ENCODE assay signal across 24 cellular contexts in genomic region chr20:46977204-46977603, GRCh38.
"Had no signal": no experiment of that assay in that cellular context is flagged by ENCODE, and none has a peak within 500 bp of the region (broad histone marks: within the 10 kb centered on the region; RNA-seq: fewer than 3 reads in every experiment).

No MANE protein-coding gene starts in this region.

- H3K9me3 Mint-ChIP-seq: dendritic cell treated with granulocyte-macrophage colony-stimulating factor and Interleukin-4, amounts not matched to agents 40 ng/mL and 50 ng/mL, for 4 days had no signal

- H3K4me1 ChIP-seq: colonic mucosa, esophagus muscularis mucosa, foreskin keratinocyte, gastroesophageal sphincter, heart right ventricle, left lung, lower lobe of right lung had no signal

- H3K9me3 ChIP-seq: colonic mucosa, esophagus muscularis mucosa, left lung, lower lobe of right lung, mucosa of descending colon had no signal

- ATAC-seq: foreskin keratinocyte; gastroesophageal sphincter; heart right ventricle; left cardiac atrium; left lung; left ventricle myocardium superior; lower lobe of right lung; mucosa of descending colon; naive thymus-derived CD8-positive, alpha-beta T cell had no signal

- H3K27me3 ChIP-seq: colonic mucosa had no signal

- H3K27ac Mint-ChIP-seq: dendritic cell treated with granulocyte-macrophage colony-stimulating factor and Interleukin-4, amounts not matched to agents 40 ng/mL and 50 ng/mL, for 4 days; mesothelial cell of epicardium; naive thymus-derived CD8-positive, alpha-beta T cell had no signal

- H3K36me3 Mint-ChIP-seq: naive thymus-derived CD8-positive, alpha-beta T cell had no signal

- H3K4me3 Mint-ChIP-seq: dendritic cell treated with granulocyte-macrophage colony-stimulating factor and Interleukin-4, amounts not matched to agents 40 ng/mL and 50 ng/mL, for 4 days; mesothelial cell of epicardium; naive B cell; naive thymus-derived CD8-positive, alpha-beta T cell had no signal

- FAIRE-seq: endothelial cell of umbilical vein, frontal cortex, islet of Langerhans, keratinocyte had no signal

- DNase-seq: colonic mucosa; cortex of kidney; effector CD4-positive, alpha-beta T cell; effector memory CD4-positive, alpha-beta T cell; foreskin keratinocyte; head of caudate nucleus; heart right ventricle; hippocampal formation; left cardiac atrium; left lung; left ventricle myocardium superior; lower lobe of right lung; mesenchymal stem cell; mucosa of descending colon; naive B cell; naive thymus-derived CD8-positive, alpha-beta T cell had no signal

- H3K4me1 Mint-ChIP-seq: naive B cell had no signal

- H3K4me3 ChIP-seq: colonic mucosa, esophagus muscularis mucosa, gastroesophageal sphincter, heart right ventricle, left lung, lower lobe of right lung, mucosa of descending colon had no signal

- H3K36me3 ChIP-seq: colonic mucosa, esophagus muscularis mucosa, gastroesophageal sphincter, heart right ventricle, left lung, lower lobe of right lung had no signal

- H3K27ac ChIP-seq: colonic mucosa, esophagus muscularis mucosa, foreskin keratinocyte, gastroesophageal sphincter, heart right ventricle, left lung, lower lobe of right lung had no signal
